Comparison of ENCODE assay signal across 10 cellular contexts in genomic region chr5:72178910-72179815, GRCh38.
DNase-seq lines count a peak whose midpoint lies in the region; ATAC-seq, FAIRE-seq and TF ChIP-seq lines count a peak whose summit lies in the region.
"Had no signal": no experiment of that assay in that cellular context is flagged by ENCODE, and none has a peak within 500 bp of the region (broad histone marks: within the 10 kb centered on the region; RNA-seq: fewer than 3 reads in every experiment).

No MANE protein-coding gene starts in this region.

- H3K9ac ChIP-seq in keratinocyte (ENCODE audit: control insufficient read depth, extremely low read depth, insufficient read depth, low read length) (peak overlapping the region; percentile 39), subcutaneous abdominal adipose tissue (ENCODE audit: low read length in 5 of 5) (peak overlapping the region in 1 of 5 donors; percentile 38)

- intact Hi-C loops in breast epithelium (cut with DNase I; ENCODE audit: low total_unique reads) = no loop called here

- H3K4me2 ChIP-seq in keratinocyte (ENCODE audit: control insufficient read depth, extremely low read depth, insufficient read depth, low read depth, low read length) = peak overlapping the region; percentile 90

- TF ChIP-seq CTCF in breast epithelium (IDR thresholded peaks at IDR 0.05) = no peak
- no peak for TF ChIP-seq CTCF in keratinocyte (optimal IDR thresholded peaks at IDR 0.05 in 1 of 3, IDR thresholded peaks at IDR 0.05 in 1 of 3, conservative IDR thresholded peaks at IDR 0.05 in 1 of 3; ENCODE audit: extremely low read depth in 1 of 3, insufficient read depth in 2 of 3, low read length in 3 of 3)

- ATAC-seq in activated CD8-positive, alpha-beta memory T cell treated with anti-CD3 and anti-CD28 coated beads, Interleukin-2, amount 10 ng/mL, durations not matched to agents 7 days and 5 days = no peak

- H3K4me3 ChIP-seq in breast epithelium = peak overlapping the region; percentile 25 to 65 (median 47)
- peak overlapping the region in 2 of 3 experiments; percentile 43 to 46 for H3K4me3 ChIP-seq in keratinocyte (ENCODE audit: control insufficient read depth in 2 of 3, extremely low read depth in 1 of 3, insufficient read depth in 2 of 3, low read depth in 1 of 3, low read length in 3 of 3)
- H3K4me3 ChIP-seq in subcutaneous abdominal adipose tissue (ENCODE audit: low read depth in 1 of 5, low read length in 5 of 5) = peak overlapping the region in 3 of 5 donors; percentile 19 to 54 (median 31)

- peak overlapping the region; percentile 83 to 88 for H3K27ac ChIP-seq in breast epithelium
- H3K27ac ChIP-seq in keratinocyte (ENCODE audit: control insufficient read depth, insufficient read depth, low read length) = no peak overlapping the region
- no peak overlapping the region for H3K27ac ChIP-seq in subcutaneous abdominal adipose tissue (ENCODE audit: low read depth, low read length)

- peaks cover 0 to 4% of the 10 kb centered on the region in 2 donors for H3K4me1 ChIP-seq in breast epithelium
- H3K4me1 ChIP-seq in keratinocyte (ENCODE audit: control insufficient read depth, extremely low read depth, insufficient read depth, low read length) = peaks cover 16% of the 10 kb centered on the region
- peaks cover 0 to 20% (median 13%) of the 10 kb centered on the region in 5 donors for H3K4me1 ChIP-seq in subcutaneous abdominal adipose tissue (ENCODE audit: control insufficient read depth in 5 of 5, insufficient read depth in 5 of 5, low read length in 5 of 5)

- H3K4me1 Mint-ChIP-seq in activated CD8-positive, alpha-beta memory T cell treated with anti-CD3 and anti-CD28 coated beads, Interleukin-2, amount 10 ng/mL, durations not matched to agents 7 days and 5 days = no peaks in the 10 kb centered on the region

- no peak overlapping the region for H3K4me3 Mint-ChIP-seq in activated CD8-positive, alpha-beta memory T cell treated with anti-CD3 and anti-CD28 coated beads, Interleukin-2, amount 10 ng/mL, durations not matched to agents 7 days and 5 days
- H3K4me3 Mint-ChIP-seq: activated naive CD8-positive, alpha-beta T cell had no signal

- H3K27me3 Mint-ChIP-seq in activated CD8-positive, alpha-beta memory T cell treated with anti-CD3 and anti-CD28 coated beads, Interleukin-2, amount 10 ng/mL, durations not matched to agents 7 days and 5 days = peaks cover 79% of the 10 kb centered on the region

- H2AFZ ChIP-seq in keratinocyte (ENCODE audit: control insufficient read depth, low read length) = peak overlapping the region; percentile 59

- no peaks in the 10 kb centered on the region for H4K20me1 ChIP-seq in keratinocyte (ENCODE audit: control insufficient read depth, extremely low read depth, insufficient read depth, low read length)

- TF ChIP-seq POLR2A in breast epithelium (IDR thresholded peaks at IDR 0.05) = no peak

- H3K79me2 ChIP-seq in keratinocyte (ENCODE audit: control insufficient read depth, insufficient read depth, low read length) = no peaks in the 10 kb centered on the region

- H3K9me3 Mint-ChIP-seq in activated CD8-positive, alpha-beta memory T cell treated with anti-CD3 and anti-CD28 coated beads, Interleukin-2, amount 10 ng/mL, durations not matched to agents 7 days and 5 days (ENCODE audit: low read depth) = no peaks in the 10 kb centered on the region

- dilution Hi-C loops in keratinocyte (cut with MboI; ENCODE audit: extremely low pct_ligation_motif_present, low sequenced_read_pairs) = no loop called here

- H3K9me3 ChIP-seq in breast epithelium (no peaks in the 10 kb centered on the region), keratinocyte (ENCODE audit: control insufficient read depth, low read depth, low read length) (no peaks in the 10 kb centered on the region), subcutaneous abdominal adipose tissue (ENCODE audit: control insufficient read depth in 5 of 5, low read length in 5 of 5) (no peaks in the 10 kb centered on the region)

- H3K36me3 ChIP-seq in breast epithelium = no peaks in the 10 kb centered on the region
- peaks cover 0 to 2% of the 10 kb centered on the region in 2 experiments for H3K36me3 ChIP-seq in keratinocyte (ENCODE audit: control insufficient read depth in 2 of 2, extremely low read depth in 1 of 2, insufficient read depth in 2 of 2, low read length in 2 of 2)
- H3K36me3 ChIP-seq in subcutaneous abdominal adipose tissue (ENCODE audit: control insufficient read depth in 5 of 5, insufficient read depth in 5 of 5, low read length in 5 of 5) = peaks cover 0 to 5% (median 5%) of the 10 kb centered on the region in 5 donors

- peak; percentile 83 for DNase-seq in HS-5 (ENCODE audit: low read depth)
- peak; percentile 70 to 80 for DNase-seq in breast epithelium (ENCODE audit: low spot score in 2 of 2)
- DNase-seq in keratinocyte (ENCODE audit: low read depth, low spot score) = no peak
- no peak for DNase-seq in activated CD8-positive, alpha-beta memory T cell treated with anti-CD3 and anti-CD28 coated beads, Interleukin-2, amount 10 ng/mL, durations not matched to agents 7 days and 5 days
- DNase-seq in KG1 (lab: John Stamatoyannopoulos, UW) = no peak
- no peak for DNase-seq in GF-D8 (lab: John Stamatoyannopoulos, UW)
- no peak for DNase-seq in NCI-H510A treated with DMSO at 0.1 percent for 48 hours (lab: John Stamatoyannopoulos, UW)
- DNase-seq: NCI-H2171 had no signal

- H3K27ac Mint-ChIP-seq in activated CD8-positive, alpha-beta memory T cell treated with anti-CD3 and anti-CD28 coated beads, Interleukin-2, amount 10 ng/mL, durations not matched to agents 7 days and 5 days = no peak overlapping the region
- H3K27ac Mint-ChIP-seq: activated naive CD8-positive, alpha-beta T cell had no signal

- H3K27me3 ChIP-seq in breast epithelium = no peaks in the 10 kb centered on the region
- no peaks in the 10 kb centered on the region for H3K27me3 ChIP-seq in keratinocyte (ENCODE audit: control insufficient read depth, extremely low read depth, insufficient read depth, low read length)
- H3K27me3 ChIP-seq in subcutaneous abdominal adipose tissue (ENCODE audit: control insufficient read depth in 5 of 5, insufficient read depth in 4 of 5, low read length in 5 of 5) = no peaks in the 10 kb centered on the region

- FAIRE-seq in keratinocyte (lab: Jason Lieb, UNC) = peak; percentile 92

- CTCF ChIA-PET in activated CD8-positive, alpha-beta memory T cell treated with anti-CD3 and anti-CD28 coated beads, Interleukin-2, amount 10 ng/mL, durations not matched to agents 7 days and 5 days (lab: Charles Lee) = no interaction called here

- H3K9me1 ChIP-seq in keratinocyte (ENCODE audit: control insufficient read depth, extremely low read depth, insufficient read depth, low read length) = no peaks in the 10 kb centered on the region

- no peaks in the 10 kb centered on the region for H3K36me3 Mint-ChIP-seq in activated CD8-positive, alpha-beta memory T cell treated with anti-CD3 and anti-CD28 coated beads, Interleukin-2, amount 10 ng/mL, durations not matched to agents 7 days and 5 days
- H3K36me3 Mint-ChIP-seq: activated naive CD8-positive, alpha-beta T cell had no signal

Comparison
In these comparisons a context has a peak if more than half of its experiments do, and no peak if none do; other contexts are left out.
1. DNase-seq: peak in HS-5 (single experiment) and breast epithelium (2 of 2); none in keratinocyte (single experiment), activated CD8-positive, alpha-beta memory T cell treated with anti-CD3 and anti-CD28 coated beads, Interleukin-2, amount 10 ng/mL, durations not matched to agents 7 days and 5 days (single experiment), KG1 (single experiment), GF-D8 (single experiment) and NCI-H510A treated with DMSO at 0.1 percent for 48 hours (single experiment).
2. H3K27ac ChIP-seq: peak in breast epithelium (2 of 2); none in keratinocyte (single experiment) and subcutaneous abdominal adipose tissue (single experiment).
3. Peak in every context shown above with its lines, with median percentiles within 50 percentile points of each other: H3K4me3 ChIP-seq.